Comparison of ENCODE assay signal across 1 cellular context in the genomic region with DNA sequence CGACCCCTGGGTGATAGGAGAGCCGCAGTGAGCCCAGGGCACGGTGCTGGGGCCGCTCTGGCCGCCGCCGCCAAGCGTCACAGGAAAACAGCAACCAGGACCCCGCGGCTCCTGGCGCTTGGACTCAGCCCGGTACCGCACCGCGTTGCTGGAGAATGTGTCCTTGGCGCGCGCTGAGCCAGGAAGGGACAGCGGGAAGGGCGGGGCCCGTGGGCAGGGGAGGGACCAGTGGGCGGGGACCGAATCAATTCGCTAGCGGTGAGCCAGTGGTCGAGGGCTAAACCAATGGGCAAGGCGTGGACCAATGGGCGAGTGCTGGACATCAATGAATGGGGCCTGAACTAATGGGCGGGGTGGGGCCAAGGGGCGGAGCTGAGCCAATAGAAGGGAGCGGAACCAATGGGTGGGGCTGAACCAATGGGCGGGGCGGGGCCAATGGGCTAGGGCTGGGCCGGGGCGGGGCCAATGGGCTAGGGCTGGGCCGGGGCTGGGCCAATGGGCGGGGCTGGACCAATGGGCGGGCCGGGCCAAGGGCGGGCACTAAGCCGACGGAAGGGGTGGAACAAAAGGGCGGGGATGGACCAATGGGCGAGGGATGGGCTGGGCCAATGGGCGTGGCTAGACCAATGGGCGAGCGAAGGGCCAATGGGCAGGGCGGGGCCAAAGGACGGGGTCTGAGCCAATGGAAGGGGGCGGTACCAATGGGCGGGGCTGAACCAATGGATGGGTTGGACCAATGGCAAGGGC.
TF ChIP-seq lines count a peak whose summit lies in the region.

No MANE protein-coding gene starts in this region.

TF ChIP-seq in HepG2, 621 proteins besides CTCF, POLR2A, EP300 and RAD21 (continued from another document):
- TF ChIP-seq ZHX2 (IDR thresholded peaks at IDR 0.05; ENCODE audit: low read depth) = no peak
- TF ChIP-seq ZHX2 (CRISPR knock-in tag; IDR thresholded peaks at IDR 0.05; ENCODE audit: borderline replicate concordance) = 0 out of 2 replicates have a peak, but pooled peaks have one; percentile 62
- TF ChIP-seq, protein P1, sequence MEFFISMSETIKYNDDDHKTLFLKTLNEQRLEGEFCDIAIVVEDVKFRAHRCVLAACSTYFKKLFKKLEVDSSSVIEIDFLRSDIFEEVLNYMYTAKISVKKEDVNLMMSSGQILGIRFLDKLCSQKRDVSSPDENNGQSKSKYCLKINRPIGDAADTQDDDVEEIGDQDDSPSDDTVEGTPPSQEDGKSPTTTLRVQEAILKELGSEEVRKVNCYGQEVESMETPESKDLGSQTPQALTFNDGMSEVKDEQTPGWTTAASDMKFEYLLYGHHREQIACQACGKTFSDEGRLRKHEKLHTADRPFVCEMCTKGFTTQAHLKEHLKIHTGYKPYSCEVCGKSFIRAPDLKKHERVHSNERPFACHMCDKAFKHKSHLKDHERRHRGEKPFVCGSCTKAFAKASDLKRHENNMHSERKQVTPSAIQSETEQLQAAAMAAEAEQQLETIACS (CRISPR knock-in tag; IDR thresholded peaks at IDR 0.05) = peak; percentile 60
- peak; percentile 33; the same call in 1 of the 2 replicates for TF ChIP-seq ZSCAN21 (CRISPR knock-in tag; IDR thresholded peaks at IDR 0.05; ENCODE audit: borderline replicate concordance)
- 0 out of 2 replicates have a peak, but pooled peaks have one; percentile 28 for TF ChIP-seq ZBTB25 (CRISPR knock-in tag; IDR thresholded peaks at IDR 0.05)
- no peak for TF ChIP-seq ZNF17 (CRISPR knock-in tag; IDR thresholded peaks at IDR 0.05)
- no peak for TF ChIP-seq CCAR2 (optimal IDR thresholded peaks at IDR 0.05; ENCODE audit: low read depth, low read length)
- TF ChIP-seq MAZ (IDR thresholded peaks at IDR 0.05; ENCODE audit: borderline replicate concordance, low read depth, low read length) = peak; percentile 74; the same call in 1 of the 2 replicates
- TF ChIP-seq MAZ (CRISPR knock-in tag; IDR thresholded peaks at IDR 0.05; ENCODE audit: low read depth) = peak; percentile 65; the same call in 1 of the 2 replicates
- TF ChIP-seq BRD4 (CRISPR knock-in tag; IDR thresholded peaks at IDR 0.05) = no peak
- TF ChIP-seq, protein P2, sequence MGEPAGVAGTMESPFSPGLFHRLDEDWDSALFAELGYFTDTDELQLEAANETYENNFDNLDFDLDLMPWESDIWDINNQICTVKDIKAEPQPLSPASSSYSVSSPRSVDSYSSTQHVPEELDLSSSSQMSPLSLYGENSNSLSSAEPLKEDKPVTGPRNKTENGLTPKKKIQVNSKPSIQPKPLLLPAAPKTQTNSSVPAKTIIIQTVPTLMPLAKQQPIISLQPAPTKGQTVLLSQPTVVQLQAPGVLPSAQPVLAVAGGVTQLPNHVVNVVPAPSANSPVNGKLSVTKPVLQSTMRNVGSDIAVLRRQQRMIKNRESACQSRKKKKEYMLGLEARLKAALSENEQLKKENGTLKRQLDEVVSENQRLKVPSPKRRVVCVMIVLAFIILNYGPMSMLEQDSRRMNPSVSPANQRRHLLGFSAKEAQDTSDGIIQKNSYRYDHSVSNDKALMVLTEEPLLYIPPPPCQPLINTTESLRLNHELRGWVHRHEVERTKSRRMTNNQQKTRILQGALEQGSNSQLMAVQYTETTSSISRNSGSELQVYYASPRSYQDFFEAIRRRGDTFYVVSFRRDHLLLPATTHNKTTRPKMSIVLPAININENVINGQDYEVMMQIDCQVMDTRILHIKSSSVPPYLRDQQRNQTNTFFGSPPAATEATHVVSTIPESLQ (CRISPR knock-in tag; conservative IDR thresholded peaks at IDR 0.05) = no peak
- peak; percentile 68 for TF ChIP-seq THAP11 (CRISPR knock-in tag; IDR thresholded peaks at IDR 0.05)
- TF ChIP-seq SP140L (CRISPR knock-in tag; IDR thresholded peaks at IDR 0.05; ENCODE audit: borderline replicate concordance) = no peak
- no peak for TF ChIP-seq ZFP62 (CRISPR knock-in tag; IDR thresholded peaks at IDR 0.05)
- TF ChIP-seq YEATS2 (CRISPR knock-in tag; IDR thresholded peaks at IDR 0.05; ENCODE audit: borderline replicate concordance) = no peak
- TF ChIP-seq NFAT5 (CRISPR knock-in tag; IDR thresholded peaks at IDR 0.05) = peak; percentile 69; the same call in 1 of the 2 replicates
- TF ChIP-seq NRL (CRISPR knock-in tag; IDR thresholded peaks at IDR 0.05; ENCODE audit: borderline replicate concordance) = peak; percentile 47; the same call in 1 of the 2 replicates
- no peak for TF ChIP-seq ZNF597 (CRISPR knock-in tag; IDR thresholded peaks at IDR 0.05)
- TF ChIP-seq HES4 (CRISPR knock-in tag; IDR thresholded peaks at IDR 0.05; ENCODE audit: borderline replicate concordance) = no peak
- no peak for TF ChIP-seq ZNF547 (CRISPR knock-in tag; IDR thresholded peaks at IDR 0.05)
